Comparison of ENCODE assay signal across 1 cellular context in the genomic region with DNA sequence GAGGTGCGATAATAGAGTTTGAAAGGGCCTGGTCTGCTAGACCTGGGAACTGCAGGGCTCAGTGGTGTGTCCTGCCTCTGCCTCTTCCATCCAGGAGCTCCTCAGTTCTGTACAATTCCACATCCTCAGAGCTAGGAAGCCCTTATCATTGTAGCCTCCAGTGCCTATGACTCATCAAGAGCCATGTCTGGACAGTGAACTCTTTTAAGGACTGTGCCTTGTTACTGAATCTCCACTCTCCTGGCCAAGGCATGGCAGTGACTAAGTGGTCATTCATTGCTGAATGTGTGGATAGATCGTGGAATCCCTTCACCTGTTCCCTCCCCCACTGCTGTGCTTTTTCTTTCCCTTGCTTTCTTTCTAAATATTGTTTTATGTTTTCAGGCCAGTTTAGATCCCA.
TF ChIP-seq lines count a peak whose summit lies in the region.

No MANE protein-coding gene starts in this region.

TF ChIP-seq in K562, 482 proteins besides CTCF, POLR2A, EP300 and RAD21 (continued from another document and continues in another):
- TF ChIP-seq, protein P1, sequence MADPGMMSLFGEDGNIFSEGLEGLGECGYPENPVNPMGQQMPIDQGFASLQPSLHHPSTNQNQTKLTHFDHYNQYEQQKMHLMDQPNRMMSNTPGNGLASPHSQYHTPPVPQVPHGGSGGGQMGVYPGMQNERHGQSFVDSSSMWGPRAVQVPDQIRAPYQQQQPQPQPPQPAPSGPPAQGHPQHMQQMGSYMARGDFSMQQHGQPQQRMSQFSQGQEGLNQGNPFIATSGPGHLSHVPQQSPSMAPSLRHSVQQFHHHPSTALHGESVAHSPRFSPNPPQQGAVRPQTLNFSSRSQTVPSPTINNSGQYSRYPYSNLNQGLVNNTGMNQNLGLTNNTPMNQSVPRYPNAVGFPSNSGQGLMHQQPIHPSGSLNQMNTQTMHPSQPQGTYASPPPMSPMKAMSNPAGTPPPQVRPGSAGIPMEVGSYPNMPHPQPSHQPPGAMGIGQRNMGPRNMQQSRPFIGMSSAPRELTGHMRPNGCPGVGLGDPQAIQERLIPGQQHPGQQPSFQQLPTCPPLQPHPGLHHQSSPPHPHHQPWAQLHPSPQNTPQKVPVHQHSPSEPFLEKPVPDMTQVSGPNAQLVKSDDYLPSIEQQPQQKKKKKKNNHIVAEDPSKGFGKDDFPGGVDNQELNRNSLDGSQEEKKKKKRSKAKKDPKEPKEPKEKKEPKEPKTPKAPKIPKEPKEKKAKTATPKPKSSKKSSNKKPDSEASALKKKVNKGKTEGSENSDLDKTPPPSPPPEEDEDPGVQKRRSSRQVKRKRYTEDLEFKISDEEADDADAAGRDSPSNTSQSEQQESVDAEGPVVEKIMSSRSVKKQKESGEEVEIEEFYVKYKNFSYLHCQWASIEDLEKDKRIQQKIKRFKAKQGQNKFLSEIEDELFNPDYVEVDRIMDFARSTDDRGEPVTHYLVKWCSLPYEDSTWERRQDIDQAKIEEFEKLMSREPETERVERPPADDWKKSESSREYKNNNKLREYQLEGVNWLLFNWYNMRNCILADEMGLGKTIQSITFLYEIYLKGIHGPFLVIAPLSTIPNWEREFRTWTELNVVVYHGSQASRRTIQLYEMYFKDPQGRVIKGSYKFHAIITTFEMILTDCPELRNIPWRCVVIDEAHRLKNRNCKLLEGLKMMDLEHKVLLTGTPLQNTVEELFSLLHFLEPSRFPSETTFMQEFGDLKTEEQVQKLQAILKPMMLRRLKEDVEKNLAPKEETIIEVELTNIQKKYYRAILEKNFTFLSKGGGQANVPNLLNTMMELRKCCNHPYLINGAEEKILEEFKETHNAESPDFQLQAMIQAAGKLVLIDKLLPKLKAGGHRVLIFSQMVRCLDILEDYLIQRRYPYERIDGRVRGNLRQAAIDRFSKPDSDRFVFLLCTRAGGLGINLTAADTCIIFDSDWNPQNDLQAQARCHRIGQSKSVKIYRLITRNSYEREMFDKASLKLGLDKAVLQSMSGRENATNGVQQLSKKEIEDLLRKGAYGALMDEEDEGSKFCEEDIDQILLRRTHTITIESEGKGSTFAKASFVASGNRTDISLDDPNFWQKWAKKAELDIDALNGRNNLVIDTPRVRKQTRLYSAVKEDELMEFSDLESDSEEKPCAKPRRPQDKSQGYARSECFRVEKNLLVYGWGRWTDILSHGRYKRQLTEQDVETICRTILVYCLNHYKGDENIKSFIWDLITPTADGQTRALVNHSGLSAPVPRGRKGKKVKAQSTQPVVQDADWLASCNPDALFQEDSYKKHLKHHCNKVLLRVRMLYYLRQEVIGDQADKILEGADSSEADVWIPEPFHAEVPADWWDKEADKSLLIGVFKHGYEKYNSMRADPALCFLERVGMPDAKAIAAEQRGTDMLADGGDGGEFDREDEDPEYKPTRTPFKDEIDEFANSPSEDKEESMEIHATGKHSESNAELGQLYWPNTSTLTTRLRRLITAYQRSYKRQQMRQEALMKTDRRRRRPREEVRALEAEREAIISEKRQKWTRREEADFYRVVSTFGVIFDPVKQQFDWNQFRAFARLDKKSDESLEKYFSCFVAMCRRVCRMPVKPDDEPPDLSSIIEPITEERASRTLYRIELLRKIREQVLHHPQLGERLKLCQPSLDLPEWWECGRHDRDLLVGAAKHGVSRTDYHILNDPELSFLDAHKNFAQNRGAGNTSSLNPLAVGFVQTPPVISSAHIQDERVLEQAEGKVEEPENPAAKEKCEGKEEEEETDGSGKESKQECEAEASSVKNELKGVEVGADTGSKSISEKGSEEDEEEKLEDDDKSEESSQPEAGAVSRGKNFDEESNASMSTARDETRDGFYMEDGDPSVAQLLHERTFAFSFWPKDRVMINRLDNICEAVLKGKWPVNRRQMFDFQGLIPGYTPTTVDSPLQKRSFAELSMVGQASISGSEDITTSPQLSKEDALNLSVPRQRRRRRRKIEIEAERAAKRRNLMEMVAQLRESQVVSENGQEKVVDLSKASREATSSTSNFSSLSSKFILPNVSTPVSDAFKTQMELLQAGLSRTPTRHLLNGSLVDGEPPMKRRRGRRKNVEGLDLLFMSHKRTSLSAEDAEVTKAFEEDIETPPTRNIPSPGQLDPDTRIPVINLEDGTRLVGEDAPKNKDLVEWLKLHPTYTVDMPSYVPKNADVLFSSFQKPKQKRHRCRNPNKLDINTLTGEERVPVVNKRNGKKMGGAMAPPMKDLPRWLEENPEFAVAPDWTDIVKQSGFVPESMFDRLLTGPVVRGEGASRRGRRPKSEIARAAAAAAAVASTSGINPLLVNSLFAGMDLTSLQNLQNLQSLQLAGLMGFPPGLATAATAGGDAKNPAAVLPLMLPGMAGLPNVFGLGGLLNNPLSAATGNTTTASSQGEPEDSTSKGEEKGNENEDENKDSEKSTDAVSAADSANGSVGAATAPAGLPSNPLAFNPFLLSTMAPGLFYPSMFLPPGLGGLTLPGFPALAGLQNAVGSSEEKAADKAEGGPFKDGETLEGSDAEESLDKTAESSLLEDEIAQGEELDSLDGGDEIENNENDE (IDR thresholded peaks at IDR 0.05; ENCODE audit: low read depth, low read length), result no peak
- TF ChIP-seq TAL1 (IDR thresholded peaks at IDR 0.05) (peak; percentile 35; the same call in 1 of the 2 replicates), ZNF586 (CRISPR knock-in tag; conservative IDR thresholded peaks at IDR 0.05) (no peak), SAFB (IDR thresholded peaks at IDR 0.05; ENCODE audit: borderline replicate concordance, low read depth, low read length) (no peak), ZFP1 (CRISPR knock-in tag; IDR thresholded peaks at IDR 0.05) (no peak), NR2C1 (IDR thresholded peaks at IDR 0.05) (no peak), NR2C1 (tag; IDR thresholded peaks at IDR 0.05) (no peak), NELFE (IDR thresholded peaks at IDR 0.05; ENCODE audit: insufficient read depth, insufficient read length) (no peak), ATF7 (IDR thresholded peaks at IDR 0.05) (no peak), ARID1B (IDR thresholded peaks at IDR 0.05) (peak; percentile 69), ZNF324 (CRISPR knock-in tag; IDR thresholded peaks at IDR 0.05) (no peak), DIDO1 (tag; IDR thresholded peaks at IDR 0.05; ENCODE audit: low read depth) (no peak), KDM4B (IDR thresholded peaks at IDR 0.05; ENCODE audit: borderline replicate concordance in 2 of 2, low read depth in 1 of 2) (no peak), FOXA3 (CRISPR knock-in tag; conservative IDR thresholded peaks at IDR 0.05 in 1 of 2, IDR thresholded peaks at IDR 0.05 in 1 of 2) (0 out of 4 replicates have a peak, but pooled peaks of 1 of the 2 experiments have one; percentile 12)
- TF ChIP-seq, protein P2, sequence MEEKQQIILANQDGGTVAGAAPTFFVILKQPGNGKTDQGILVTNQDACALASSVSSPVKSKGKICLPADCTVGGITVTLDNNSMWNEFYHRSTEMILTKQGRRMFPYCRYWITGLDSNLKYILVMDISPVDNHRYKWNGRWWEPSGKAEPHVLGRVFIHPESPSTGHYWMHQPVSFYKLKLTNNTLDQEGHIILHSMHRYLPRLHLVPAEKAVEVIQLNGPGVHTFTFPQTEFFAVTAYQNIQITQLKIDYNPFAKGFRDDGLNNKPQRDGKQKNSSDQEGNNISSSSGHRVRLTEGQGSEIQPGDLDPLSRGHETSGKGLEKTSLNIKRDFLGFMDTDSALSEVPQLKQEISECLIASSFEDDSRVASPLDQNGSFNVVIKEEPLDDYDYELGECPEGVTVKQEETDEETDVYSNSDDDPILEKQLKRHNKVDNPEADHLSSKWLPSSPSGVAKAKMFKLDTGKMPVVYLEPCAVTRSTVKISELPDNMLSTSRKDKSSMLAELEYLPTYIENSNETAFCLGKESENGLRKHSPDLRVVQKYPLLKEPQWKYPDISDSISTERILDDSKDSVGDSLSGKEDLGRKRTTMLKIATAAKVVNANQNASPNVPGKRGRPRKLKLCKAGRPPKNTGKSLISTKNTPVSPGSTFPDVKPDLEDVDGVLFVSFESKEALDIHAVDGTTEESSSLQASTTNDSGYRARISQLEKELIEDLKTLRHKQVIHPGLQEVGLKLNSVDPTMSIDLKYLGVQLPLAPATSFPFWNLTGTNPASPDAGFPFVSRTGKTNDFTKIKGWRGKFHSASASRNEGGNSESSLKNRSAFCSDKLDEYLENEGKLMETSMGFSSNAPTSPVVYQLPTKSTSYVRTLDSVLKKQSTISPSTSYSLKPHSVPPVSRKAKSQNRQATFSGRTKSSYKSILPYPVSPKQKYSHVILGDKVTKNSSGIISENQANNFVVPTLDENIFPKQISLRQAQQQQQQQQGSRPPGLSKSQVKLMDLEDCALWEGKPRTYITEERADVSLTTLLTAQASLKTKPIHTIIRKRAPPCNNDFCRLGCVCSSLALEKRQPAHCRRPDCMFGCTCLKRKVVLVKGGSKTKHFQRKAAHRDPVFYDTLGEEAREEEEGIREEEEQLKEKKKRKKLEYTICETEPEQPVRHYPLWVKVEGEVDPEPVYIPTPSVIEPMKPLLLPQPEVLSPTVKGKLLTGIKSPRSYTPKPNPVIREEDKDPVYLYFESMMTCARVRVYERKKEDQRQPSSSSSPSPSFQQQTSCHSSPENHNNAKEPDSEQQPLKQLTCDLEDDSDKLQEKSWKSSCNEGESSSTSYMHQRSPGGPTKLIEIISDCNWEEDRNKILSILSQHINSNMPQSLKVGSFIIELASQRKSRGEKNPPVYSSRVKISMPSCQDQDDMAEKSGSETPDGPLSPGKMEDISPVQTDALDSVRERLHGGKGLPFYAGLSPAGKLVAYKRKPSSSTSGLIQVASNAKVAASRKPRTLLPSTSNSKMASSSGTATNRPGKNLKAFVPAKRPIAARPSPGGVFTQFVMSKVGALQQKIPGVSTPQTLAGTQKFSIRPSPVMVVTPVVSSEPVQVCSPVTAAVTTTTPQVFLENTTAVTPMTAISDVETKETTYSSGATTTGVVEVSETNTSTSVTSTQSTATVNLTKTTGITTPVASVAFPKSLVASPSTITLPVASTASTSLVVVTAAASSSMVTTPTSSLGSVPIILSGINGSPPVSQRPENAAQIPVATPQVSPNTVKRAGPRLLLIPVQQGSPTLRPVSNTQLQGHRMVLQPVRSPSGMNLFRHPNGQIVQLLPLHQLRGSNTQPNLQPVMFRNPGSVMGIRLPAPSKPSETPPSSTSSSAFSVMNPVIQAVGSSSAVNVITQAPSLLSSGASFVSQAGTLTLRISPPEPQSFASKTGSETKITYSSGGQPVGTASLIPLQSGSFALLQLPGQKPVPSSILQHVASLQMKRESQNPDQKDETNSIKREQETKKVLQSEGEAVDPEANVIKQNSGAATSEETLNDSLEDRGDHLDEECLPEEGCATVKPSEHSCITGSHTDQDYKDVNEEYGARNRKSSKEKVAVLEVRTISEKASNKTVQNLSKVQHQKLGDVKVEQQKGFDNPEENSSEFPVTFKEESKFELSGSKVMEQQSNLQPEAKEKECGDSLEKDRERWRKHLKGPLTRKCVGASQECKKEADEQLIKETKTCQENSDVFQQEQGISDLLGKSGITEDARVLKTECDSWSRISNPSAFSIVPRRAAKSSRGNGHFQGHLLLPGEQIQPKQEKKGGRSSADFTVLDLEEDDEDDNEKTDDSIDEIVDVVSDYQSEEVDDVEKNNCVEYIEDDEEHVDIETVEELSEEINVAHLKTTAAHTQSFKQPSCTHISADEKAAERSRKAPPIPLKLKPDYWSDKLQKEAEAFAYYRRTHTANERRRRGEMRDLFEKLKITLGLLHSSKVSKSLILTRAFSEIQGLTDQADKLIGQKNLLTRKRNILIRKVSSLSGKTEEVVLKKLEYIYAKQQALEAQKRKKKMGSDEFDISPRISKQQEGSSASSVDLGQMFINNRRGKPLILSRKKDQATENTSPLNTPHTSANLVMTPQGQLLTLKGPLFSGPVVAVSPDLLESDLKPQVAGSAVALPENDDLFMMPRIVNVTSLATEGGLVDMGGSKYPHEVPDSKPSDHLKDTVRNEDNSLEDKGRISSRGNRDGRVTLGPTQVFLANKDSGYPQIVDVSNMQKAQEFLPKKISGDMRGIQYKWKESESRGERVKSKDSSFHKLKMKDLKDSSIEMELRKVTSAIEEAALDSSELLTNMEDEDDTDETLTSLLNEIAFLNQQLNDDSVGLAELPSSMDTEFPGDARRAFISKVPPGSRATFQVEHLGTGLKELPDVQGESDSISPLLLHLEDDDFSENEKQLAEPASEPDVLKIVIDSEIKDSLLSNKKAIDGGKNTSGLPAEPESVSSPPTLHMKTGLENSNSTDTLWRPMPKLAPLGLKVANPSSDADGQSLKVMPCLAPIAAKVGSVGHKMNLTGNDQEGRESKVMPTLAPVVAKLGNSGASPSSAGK (IDR thresholded peaks at IDR 0.05), result no peak
- TF ChIP-seq, protein P3, sequence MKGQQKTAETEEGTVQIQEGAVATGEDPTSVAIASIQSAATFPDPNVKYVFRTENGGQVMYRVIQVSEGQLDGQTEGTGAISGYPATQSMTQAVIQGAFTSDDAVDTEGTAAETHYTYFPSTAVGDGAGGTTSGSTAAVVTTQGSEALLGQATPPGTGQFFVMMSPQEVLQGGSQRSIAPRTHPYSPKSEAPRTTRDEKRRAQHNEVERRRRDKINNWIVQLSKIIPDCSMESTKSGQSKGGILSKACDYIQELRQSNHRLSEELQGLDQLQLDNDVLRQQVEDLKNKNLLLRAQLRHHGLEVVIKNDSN (CRISPR knock-in tag; IDR thresholded peaks at IDR 0.05), result no peak
- TF ChIP-seq, protein P4, sequence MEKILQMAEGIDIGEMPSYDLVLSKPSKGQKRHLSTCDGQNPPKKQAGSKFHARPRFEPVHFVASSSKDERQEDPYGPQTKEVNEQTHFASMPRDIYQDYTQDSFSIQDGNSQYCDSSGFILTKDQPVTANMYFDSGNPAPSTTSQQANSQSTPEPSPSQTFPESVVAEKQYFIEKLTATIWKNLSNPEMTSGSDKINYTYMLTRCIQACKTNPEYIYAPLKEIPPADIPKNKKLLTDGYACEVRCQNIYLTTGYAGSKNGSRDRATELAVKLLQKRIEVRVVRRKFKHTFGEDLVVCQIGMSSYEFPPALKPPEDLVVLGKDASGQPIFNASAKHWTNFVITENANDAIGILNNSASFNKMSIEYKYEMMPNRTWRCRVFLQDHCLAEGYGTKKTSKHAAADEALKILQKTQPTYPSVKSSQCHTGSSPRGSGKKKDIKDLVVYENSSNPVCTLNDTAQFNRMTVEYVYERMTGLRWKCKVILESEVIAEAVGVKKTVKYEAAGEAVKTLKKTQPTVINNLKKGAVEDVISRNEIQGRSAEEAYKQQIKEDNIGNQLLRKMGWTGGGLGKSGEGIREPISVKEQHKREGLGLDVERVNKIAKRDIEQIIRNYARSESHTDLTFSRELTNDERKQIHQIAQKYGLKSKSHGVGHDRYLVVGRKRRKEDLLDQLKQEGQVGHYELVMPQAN (IDR thresholded peaks at IDR 0.05; ENCODE audit: borderline replicate concordance), result no peak
